8 cellular contexts compared by ENCODE assay signal in the genomic region with DNA sequence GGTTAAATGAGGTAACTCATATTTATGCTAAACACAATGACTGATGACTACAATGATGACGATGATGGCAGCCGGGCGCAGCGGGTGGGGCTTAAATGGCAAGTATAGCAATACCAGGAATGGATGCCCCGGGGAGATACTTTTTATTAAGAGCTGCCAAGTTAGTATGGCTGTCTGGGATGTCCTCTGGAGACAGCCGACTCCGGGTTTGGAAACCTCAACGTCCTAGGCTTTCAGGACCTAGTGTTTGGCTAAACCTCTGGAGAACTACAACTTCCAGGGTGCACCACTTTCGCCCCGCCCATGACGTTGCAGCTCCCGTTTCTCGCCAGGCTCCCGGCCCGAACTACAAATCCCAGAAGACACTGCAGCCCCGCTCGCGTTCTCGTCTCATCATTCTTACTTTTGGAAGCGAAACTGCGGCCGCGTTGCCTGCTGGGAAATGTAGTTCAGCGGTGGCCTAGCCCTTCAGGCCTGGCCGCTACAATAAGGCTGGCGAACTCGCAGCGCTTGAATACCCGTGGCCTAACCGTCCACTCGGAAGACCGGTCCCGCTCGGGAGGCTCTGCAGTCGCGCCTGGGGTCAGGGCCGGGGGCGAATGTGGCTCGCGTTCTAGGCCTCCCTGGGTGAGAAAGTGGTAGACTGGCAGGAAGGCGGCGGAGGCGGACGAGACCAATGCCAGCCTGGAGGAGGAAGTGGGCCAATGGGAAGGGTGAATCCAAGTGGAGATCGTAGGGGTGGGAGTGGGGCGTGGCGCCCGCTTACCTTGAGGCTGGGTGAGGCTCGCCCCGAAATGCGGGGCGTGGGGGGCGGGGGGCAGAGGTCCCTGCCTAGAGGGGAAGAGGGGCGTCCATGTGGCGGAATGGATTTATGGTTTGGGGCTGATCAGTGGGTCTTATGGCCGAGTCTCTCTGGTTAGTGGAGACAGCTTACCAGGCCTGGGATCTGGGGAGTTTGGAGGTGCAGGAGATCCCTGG. TPM values are rescaled to one million over a fixed set of nuclear protein-coding genes. Genes with fewer than 3 reads are reported as not detected.
A peak's percentile ranks its signal among the peaks of the same experiment; 100 is the strongest.
DNase-seq lines count a peak whose midpoint lies in the region; ATAC-seq, FAIRE-seq and TF ChIP-seq lines count a peak whose summit lies in the region.

A gene (plus strand): TSS at position 463 of the 978 bp plus-strand sequence. CDS start 2,221 bp downstream, outside the sequence.

- 10% methylated on average over 46 of the region's 56 CpGs for WGBS in HepG2 (ENCODE audit: low lambda C conversion rate)

- H3K9me3 Mint-ChIP-seq in CD14-positive monocyte = no peaks in the 10 kb centered on the region

- peaks cover 39% of the 10 kb centered on the region for H3K4me1 ChIP-seq in HepG2 (ENCODE audit: insufficient read depth, low read length)

- peaks cover 0 to 9% (median 0%) of the 10 kb centered on the region in 3 donors for H3K27me3 Mint-ChIP-seq in CD14-positive monocyte (ENCODE audit: low read depth in 3 of 3)

- no peaks in the 10 kb centered on the region for H3K9me3 ChIP-seq in HepG2 (ENCODE audit: low read length)

- H3K27ac Mint-ChIP-seq in CD14-positive monocyte = peak within 1 kb of the TSS; percentile 89 to 97 (median 94)

- peak; percentile 66 to 75 for TF ChIP-seq POLR2A in HepG2 (IDR thresholded peaks at IDR 0.05; ENCODE audit: insufficient read depth in 1 of 2, low read depth in 2 of 2, low read length in 2 of 2)

- peak; percentile 97 for FAIRE-seq in HepG2 (lab: Jason Lieb, UNC)

- H3K27me3 ChIP-seq in HepG2 (ENCODE audit: control insufficient read depth in 1 of 2, insufficient read depth in 2 of 2, low read length in 2 of 2) = peaks cover 0 to 10% of the 10 kb centered on the region in 2 experiments; a peak in 1 of 5 replicates

- H3K9ac ChIP-seq in HepG2 (ENCODE audit: insufficient read depth, low read depth, low read length) = peak within 1 kb of the TSS; percentile 91

- H3K36me3 ChIP-seq in HepG2 (replicated peaks in 1 of 2; ENCODE audit: control insufficient read depth in 1 of 2, insufficient read depth in 2 of 2, low read length in 2 of 2) = no peaks in the 10 kb centered on the region

- ATAC-seq in GM19397 (IDR thresholded peaks at IDR 0.05; ENCODE audit: unreplicated experiment) = peak; percentile 92
- peak; percentile 84 for ATAC-seq in HG03571 (IDR thresholded peaks at IDR 0.05; ENCODE audit: unreplicated experiment)
- ATAC-seq in HepG2 = peak; percentile 93

- peak within 1 kb of the TSS; percentile 86 for H3K27ac ChIP-seq in HepG2 (ENCODE audit: extremely low read length, insufficient read depth, low read length)

- H3K4me2 ChIP-seq in HepG2 (ENCODE audit: low read depth, low read length) = peak within 1 kb of the TSS; percentile 78

- H3K4me3 ChIP-seq in HepG2 (replicated peaks in 1 of 3; ENCODE audit: insufficient read depth in 1 of 3, low read depth in 2 of 3, low read length in 3 of 3) = peak within 1 kb of the TSS; percentile 91 to 99 (median 94)

- POLR2A ChIA-PET in HepG2 (lab: Yijun Ruan, JAX) = interaction anchor here (0.8 to 2.0 kb wide), 5 partner anchors 12 to 94 kb away, joined by 3 to 18 read pairs (median 4); a partner anchor contains a TSS

- CTCF ChIA-PET in HepG2 (lab: Yijun Ruan, JAX; ENCODE audit: low intra/inter-chr PET ratio, low total read pairs) = no interaction called here

- H2AFZ ChIP-seq in HepG2 (ENCODE audit: low read length) = peak within 1 kb of the TSS; percentile 81

- TF ChIP-seq CTCF in CD14-positive monocyte (IDR thresholded peaks at IDR 0.05) (no peak), HepG2 (CRISPR knock-in tag; IDR thresholded peaks at IDR 0.05) (peak; percentile 23; the same call in 1 of the 2 replicates)

- H3K4me3 Mint-ChIP-seq in CD14-positive monocyte = peak within 1 kb of the TSS; percentile 89 to 94

- no peaks in the 10 kb centered on the region for H4K20me1 ChIP-seq in HepG2 (ENCODE audit: insufficient read depth, low read length)

- peak; percentile 98 for DNase-seq in CD14-positive monocyte (ENCODE audit: low spot score)
- DNase-seq in NCI-H82 (lab: John Stamatoyannopoulos, UW) = peak; percentile 99
- DNase-seq in activated CD4-positive, alpha-beta T cell treated with anti-CD3 and anti-CD28 coated beads, Interleukin-2, amount 50 U/mL, for 48 hours = peak; percentile 99 to 100
- DNase-seq in dermis microvascular lymphatic vessel endothelial cell (ENCODE audit: low read depth in 2 of 2) = peak; percentile 95 to 98
- DNase-seq in HepG2 (ENCODE audit: low spot score) = peak; percentile 98
- DNase-seq in stimulated activated CD4-positive, alpha-beta T cell treated with anti-CD3 and anti-CD28 coated beads, Interleukin-4, amount 100 ng/mL, for 1 hour = peak; percentile 99

- intact Hi-C loops in CD14-positive monocyte (cut with micrococcal nuclease) = loop anchor here (1.0 to 10.0 kb wide), 4 partner anchors 85 to 298 kb away; a partner anchor contains a TSS
- intact Hi-C loops in HepG2 (cut with micrococcal nuclease; ENCODE audit: unreplicated experiment) = loop anchor here (1.0 kb wide), 1 partner anchor 86 kb away; a partner anchor contains a TSS

- 0 out of 2 replicates have a peak, but pooled peaks have one; percentile 33 for TF ChIP-seq RAD21 in HepG2 (CRISPR knock-in tag; IDR thresholded peaks at IDR 0.05)

- peaks cover 17% of the 10 kb centered on the region for H3K4me1 Mint-ChIP-seq in CD14-positive monocyte

- in situ Hi-C loops in HepG2 (cut with HindIII; ENCODE audit: extremely low pct_ligation_motif_present, low pct_unique_long_range_greater_than_20kb) = no loop called here

- H3K36me3 Mint-ChIP-seq in CD14-positive monocyte = peaks cover 26 to 29% of the 10 kb centered on the region in 2 donors

- TF ChIP-seq EP300 in HepG2 (IDR thresholded peaks at IDR 0.05; ENCODE audit: low read depth in 2 of 2, low read length in 2 of 2) = 0 out of 4 replicates have a peak, but pooled peaks of 1 of the 2 experiments have one; percentile 9
- TF ChIP-seq EP300 in HepG2 (CRISPR knock-in tag; IDR thresholded peaks at IDR 0.05; ENCODE audit: borderline replicate concordance) = peak; percentile 32; the same call in 1 of the 2 replicates

- BruUV-seq in HepG2 (replicated peaks; lab: Mats Ljungman, UMichigan) = TSS peak; percentile 93

- no peaks in the 10 kb centered on the region for H3K79me2 ChIP-seq in HepG2 (ENCODE audit: insufficient read depth, low read length)

TF ChIP-seq in HepG2, 621 proteins besides CTCF, POLR2A, EP300 and RAD21 (continues in another document):
- no peak for TF ChIP-seq PAF1 (CRISPR knock-in tag; IDR thresholded peaks at IDR 0.05)
- no peak for TF ChIP-seq ATAD3A (CRISPR knock-in tag; IDR thresholded peaks at IDR 0.05)
- TF ChIP-seq, protein P1, sequence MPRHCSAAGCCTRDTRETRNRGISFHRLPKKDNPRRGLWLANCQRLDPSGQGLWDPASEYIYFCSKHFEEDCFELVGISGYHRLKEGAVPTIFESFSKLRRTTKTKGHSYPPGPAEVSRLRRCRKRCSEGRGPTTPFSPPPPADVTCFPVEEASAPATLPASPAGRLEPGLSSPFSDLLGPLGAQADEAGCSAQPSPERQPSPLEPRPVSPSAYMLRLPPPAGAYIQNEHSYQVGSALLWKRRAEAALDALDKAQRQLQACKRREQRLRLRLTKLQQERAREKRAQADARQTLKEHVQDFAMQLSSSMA (CRISPR knock-in tag; IDR thresholded peaks at IDR 0.05) = peak; percentile 93
- TF ChIP-seq, protein P2, sequence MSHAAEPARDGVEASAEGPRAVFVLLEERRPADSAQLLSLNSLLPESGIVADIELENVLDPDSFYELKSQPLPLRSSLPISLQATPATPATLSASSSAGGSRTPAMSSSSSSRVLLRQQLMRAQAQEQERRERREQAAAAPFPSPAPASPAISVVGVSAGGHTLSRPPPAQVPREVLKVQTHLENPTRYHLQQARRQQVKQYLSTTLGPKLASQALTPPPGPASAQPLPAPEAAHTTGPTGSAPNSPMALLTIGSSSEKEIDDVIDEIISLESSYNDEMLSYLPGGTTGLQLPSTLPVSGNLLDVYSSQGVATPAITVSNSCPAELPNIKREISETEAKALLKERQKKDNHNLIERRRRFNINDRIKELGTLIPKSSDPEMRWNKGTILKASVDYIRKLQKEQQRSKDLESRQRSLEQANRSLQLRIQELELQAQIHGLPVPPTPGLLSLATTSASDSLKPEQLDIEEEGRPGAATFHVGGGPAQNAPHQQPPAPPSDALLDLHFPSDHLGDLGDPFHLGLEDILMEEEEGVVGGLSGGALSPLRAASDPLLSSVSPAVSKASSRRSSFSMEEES (CRISPR knock-in tag; IDR thresholded peaks at IDR 0.05) = peak; percentile 68
- no peak for TF ChIP-seq JUND (CRISPR knock-in tag; IDR thresholded peaks at IDR 0.05)
- peak; percentile 80; the same call in 1 of the 2 replicates for TF ChIP-seq ZNF335 (CRISPR knock-in tag; IDR thresholded peaks at IDR 0.05)
- 0 out of 2 replicates have a peak, but pooled peaks have one; percentile 47 for TF ChIP-seq ZSCAN30 (CRISPR knock-in tag; IDR thresholded peaks at IDR 0.05)
- peak; percentile 56; the same call in 1 of the 2 replicates for TF ChIP-seq SP2 (CRISPR knock-in tag; IDR thresholded peaks at IDR 0.05)
- TF ChIP-seq NFATC3 (CRISPR knock-in tag; IDR thresholded peaks at IDR 0.05) = no peak

RNA-seq across cellular contexts. Expression of the gene that starts here (rescaled TPM):
- polyA plus RNA-seq in CD14-positive monocyte (10 to 100 TPM; 11.5 to 13.3 TPM), HepG2 (2011; rRNA removed) (21.3 and 21.5 TPM in 2 replicates)
- total RNA-seq in dermis microvascular lymphatic vessel endothelial cell (9.5 and 15.6 TPM in 2 replicates), HepG2 (2016; rRNA removed; fragmentation: Illumina TruSeq; extraction: Trizol) (12.7 and 19.8 TPM in 2 replicates)
- 3.3 and 3.7 TPM in 2 replicates for total RNA-seq in HepG2 (2016; cell fraction: cytosol; rRNA removed; fragmentation: Illumina TruSeq; extraction: Trizol; ENCODE audit: low read depth)
- 12.7 and 17.1 TPM in 2 replicates for total RNA-seq in HepG2 (2016; cell fraction: insoluble cytoplasmic fraction; rRNA removed; fragmentation: Illumina TruSeq; extraction: Trizol)
- total RNA-seq in HepG2 (2016; cell fraction: membrane; rRNA removed; fragmentation: Illumina TruSeq; extraction: Trizol) = 7.4 and 8.8 TPM in 2 replicates
- 16.3 and 18.3 TPM in 2 replicates for total RNA-seq in HepG2 (2016; cell fraction: nucleus; rRNA removed; fragmentation: Illumina TruSeq; extraction: Trizol)
- 17.3 and 19.5 TPM in 2 replicates for polyA plus RNA-seq in HepG2 (2011; cell fraction: cytosol; rRNA removed)
- 19.4 and 19.6 TPM in 2 replicates for polyA plus RNA-seq in HepG2 (2011; cell fraction: nucleus; rRNA removed)
- polyA plus RNA-seq in HepG2 (2012) = 14.3 and 16.2 TPM in 2 replicates
- 2.5 and 2.9 TPM in 2 replicates for polyA plus RNA-seq in HepG2 (2016; cell fraction: cytosol; fragmentation: Illumina TruSeq; extraction: Trizol; ENCODE audit: low read depth)
- polyA plus RNA-seq in HepG2 (2016; cell fraction: insoluble cytoplasmic fraction; fragmentation: Illumina TruSeq; extraction: Trizol; ENCODE audit: low read depth) = 26.3 and 27.1 TPM in 2 replicates
- 5.3 and 6.7 TPM in 2 replicates for polyA plus RNA-seq in HepG2 (2016; cell fraction: membrane; fragmentation: Illumina TruSeq; extraction: Trizol; ENCODE audit: low read depth)
- polyA plus RNA-seq in HepG2 (2016; cell fraction: nucleus; fragmentation: Illumina TruSeq; extraction: Trizol; ENCODE audit: insufficient read depth, low read depth) = 13.0 and 15.0 TPM in 2 replicates
- 18.0 and 80.7 TPM in 2 replicates for polyA minus RNA-seq in HepG2 (2011; rRNA and poly(A)+ RNA removed; ENCODE audit: low replicate concordance)
- 16.0 and 16.8 TPM in 2 replicates for polyA minus RNA-seq in HepG2 (2011; cell fraction: cytosol; rRNA and poly(A)+ RNA removed)
- 74.2 and 76.8 TPM in 2 replicates for polyA minus RNA-seq in HepG2 (2011; cell fraction: nucleus; rRNA and poly(A)+ RNA removed)

Comparison
In these comparisons a context has a peak if more than half of its experiments do, and no peak if none do; other contexts are left out.
1. Peak in every context shown above with its lines: DNase-seq, ATAC-seq, H3K4me3 ChIP-seq and H3K27ac ChIP-seq.